In genomic region chr3:139354661-139355060, GRCh38 we compare ENCODE assay signal across 16 cellular contexts.
"Had no signal": no experiment of that assay in that cellular context is flagged by ENCODE, and none has a peak within 500 bp of the region (broad histone marks: within the 10 kb centered on the region; RNA-seq: fewer than 3 reads in every experiment).

No MANE protein-coding gene starts in this region.

- H3K4me3 Mint-ChIP-seq: dendritic cell treated with granulocyte-macrophage colony-stimulating factor and Interleukin-4, amounts not matched to agents 40 ng/mL and 50 ng/mL, for 4 days; effector memory CD8-positive, alpha-beta T cell; neural progenitor cell; stimulated activated naive B cell treated with anti-CD40 and anti-IgM and Interleukin-4, amounts not matched to agents 10 μg/mL and 1 μg/mL and 100 μg/mL, for 72 hours; T-helper 1 cell treated with Interleukin-12 subunit alpha and Interleukin-12 subunit beta and Interleukin-4 antibody, amounts not matched to agents 30 μg/mL and 1 μg/mL, for 36 hours; type B pancreatic cell had no signal

- H3K27me3 ChIP-seq: adrenal gland, neural progenitor cell, suprapubic skin had no signal

- ATAC-seq: effector memory CD8-positive, alpha-beta T cell had no signal

- H3K9ac ChIP-seq: neural progenitor cell had no signal

- H3K4me1 ChIP-seq: adrenal gland, suprapubic skin had no signal

- H3K27ac Mint-ChIP-seq: dendritic cell treated with granulocyte-macrophage colony-stimulating factor and Interleukin-4, amounts not matched to agents 40 ng/mL and 50 ng/mL, for 4 days; neural progenitor cell; stimulated activated naive B cell treated with anti-CD40 and anti-IgM and Interleukin-4, amounts not matched to agents 10 μg/mL and 1 μg/mL and 100 μg/mL, for 72 hours; T-helper 1 cell treated with Interleukin-12 subunit alpha and Interleukin-12 subunit beta and Interleukin-4 antibody, amounts not matched to agents 30 μg/mL and 1 μg/mL, for 36 hours had no signal

- H3K4me2 ChIP-seq: neural progenitor cell had no signal

- H3K27me3 Mint-ChIP-seq: dendritic cell treated with granulocyte-macrophage colony-stimulating factor and Interleukin-4, amounts not matched to agents 40 ng/mL and 50 ng/mL, for 4 days; effector memory CD8-positive, alpha-beta T cell; stimulated activated naive B cell treated with anti-CD40 and anti-IgM and Interleukin-4, amounts not matched to agents 10 μg/mL and 1 μg/mL and 100 μg/mL, for 72 hours; type B pancreatic cell had no signal

- H3K27ac ChIP-seq: epithelial cell of prostate, neural progenitor cell, suprapubic skin, VCaP had no signal

- H2AFZ ChIP-seq: neural progenitor cell had no signal

- H3K9me3 Mint-ChIP-seq: dendritic cell treated with granulocyte-macrophage colony-stimulating factor and Interleukin-4, amounts not matched to agents 40 ng/mL and 50 ng/mL, for 4 days; effector memory CD8-positive, alpha-beta T cell; neural progenitor cell; stimulated activated naive B cell treated with anti-CD40 and anti-IgM and Interleukin-4, amounts not matched to agents 10 μg/mL and 1 μg/mL and 100 μg/mL, for 72 hours; T-helper 1 cell treated with Interleukin-12 subunit alpha and Interleukin-12 subunit beta and Interleukin-4 antibody, amounts not matched to agents 30 μg/mL and 1 μg/mL, for 36 hours; type B pancreatic cell had no signal

- DNase-seq: activated CD4-positive, alpha-beta T cell treated with anti-CD3 and anti-CD28 coated beads for 4 hours; activated CD8-positive, alpha-beta memory T cell treated with anti-CD3 and anti-CD28 coated beads for 24 hours; activated naive CD4-positive, alpha-beta T cell treated with Interleukin-2 at 50 U/mL for 16 hours; effector memory CD8-positive, alpha-beta T cell; left cardiac atrium; stimulated activated CD4-positive, alpha-beta T cell treated with anti-CD3 and anti-CD28 coated beads, Interleukin-2, amount 100 ng/mL, for 48 hours; stimulated activated naive B cell treated with anti-CD40 and anti-IgM and Interleukin-4, amounts not matched to agents 10 μg/mL and 1 μg/mL and 100 μg/mL, for 72 hours had no signal

- H3K9me3 ChIP-seq: adrenal gland, suprapubic skin had no signal

- H3K4me3 ChIP-seq: adrenal gland, lung, neural progenitor cell, suprapubic skin had no signal
